21 cellular contexts compared by ENCODE assay signal in the genomic region with DNA sequence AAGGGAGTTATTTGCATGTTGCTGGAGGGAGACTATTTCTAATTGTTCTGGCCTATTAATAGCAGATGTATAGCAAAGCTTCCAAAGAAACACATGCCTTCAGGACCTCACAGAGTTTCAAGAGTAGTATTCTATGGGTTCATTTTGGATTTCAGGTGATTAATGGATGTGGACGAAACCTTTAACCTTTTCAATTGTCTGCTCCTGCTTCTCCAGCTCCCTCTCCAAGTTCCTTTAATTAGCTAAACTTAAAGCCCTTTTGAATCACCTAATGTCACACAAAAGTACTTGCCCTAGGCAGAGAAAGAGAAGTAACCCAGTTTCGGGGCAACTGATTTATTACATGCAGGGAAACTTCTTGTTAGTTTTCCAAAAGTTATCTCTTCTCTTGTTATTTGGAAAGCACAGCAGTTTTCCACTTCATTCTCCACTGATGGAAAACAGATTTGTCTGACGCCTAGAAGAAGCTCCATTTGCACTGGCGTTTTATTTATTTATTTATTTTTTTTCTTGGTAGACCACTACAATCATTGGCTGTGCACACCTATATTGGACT.
"Had no signal": no experiment of that assay in that cellular context is flagged by ENCODE, and none has a peak within 500 bp of the region (broad histone marks: within the 10 kb centered on the region; RNA-seq: fewer than 3 reads in every experiment).

No MANE protein-coding gene starts in this region.

- H3K27me3 Mint-ChIP-seq: activated CD4-positive, alpha-beta T cell treated with anti-CD3 and anti-CD28 coated beads, Interleukin-2, amount 10 ng/mL, durations not matched to agents 7 days and 5 days had no signal

- H3K4me1 ChIP-seq: ascending aorta, thyroid gland had no signal

- H3K27me3 ChIP-seq: ascending aorta, foreskin keratinocyte, thyroid gland had no signal

- FAIRE-seq: kidney, urothelium cell line had no signal

- H3K36me3 ChIP-seq: ascending aorta, left ventricle myocardium inferior, thyroid gland had no signal

- H3K36me3 Mint-ChIP-seq: memory B cell; naive thymus-derived CD8-positive, alpha-beta T cell had no signal

- H3K27ac Mint-ChIP-seq: activated CD4-positive, alpha-beta T cell treated with anti-CD3 and anti-CD28 coated beads, Interleukin-2, amount 10 ng/mL, durations not matched to agents 7 days and 5 days; activated naive CD4-positive, alpha-beta T cell treated with anti-CD3 and anti-CD28 coated beads for 36 hours; activated T-helper 2 cell treated with anti-CD3 and anti-CD28 coated beads, Interferon-gamma antibody, Interleukin-2, Interleukin-4, amounts not matched to agents 10 μg/mL and 5 μg/mL and 100 μg/mL, durations not matched to agents 14 hours and 24 hours and 36 hours; memory B cell; naive thymus-derived CD8-positive, alpha-beta T cell; stimulated activated memory B cell treated with anti-CD40 and anti-IgM and Interleukin-4, amounts not matched to agents 10 μg/mL and 1 μg/mL and 100 μg/mL, for 72 hours had no signal

- H3K9me3 ChIP-seq: ascending aorta, left ventricle myocardium inferior, mucosa of descending colon, thyroid gland had no signal

- H3K27ac ChIP-seq: ascending aorta, foreskin keratinocyte, left ventricle myocardium inferior, thyroid gland had no signal

- DNase-seq: activated CD4-positive, alpha-beta T cell treated with anti-CD3 and anti-CD28 coated beads, Interleukin-2, amount 10 ng/mL, durations not matched to agents 7 days and 5 days; activated naive CD4-positive, alpha-beta T cell treated with anti-CD3 and anti-CD28 coated beads for 36 hours; activated T-cell treated with anti-CD3 and anti-CD28 coated beads for 4 hours; foreskin keratinocyte; glutamatergic neuron; hypothalamus; kidney; left ventricle myocardium inferior; mucosa of descending colon; naive thymus-derived CD8-positive, alpha-beta T cell; nucleus accumbens; posterior cingulate gyrus; retina; stimulated activated CD4-positive, alpha-beta T cell treated with anti-CD3 and anti-CD28 coated beads, Interleukin-2, amount 100 ng/mL, for 48 hours; T-helper 9 cell; thyroid gland had no signal

- H3K4me3 Mint-ChIP-seq: activated CD4-positive, alpha-beta T cell treated with anti-CD3 and anti-CD28 coated beads, Interleukin-2, amount 10 ng/mL, durations not matched to agents 7 days and 5 days; activated naive CD4-positive, alpha-beta T cell treated with anti-CD3 and anti-CD28 coated beads for 36 hours; memory B cell; naive thymus-derived CD8-positive, alpha-beta T cell; stimulated activated memory B cell treated with anti-CD40 and anti-IgM and Interleukin-4, amounts not matched to agents 10 μg/mL and 1 μg/mL and 100 μg/mL, for 72 hours had no signal

- H3K4me1 Mint-ChIP-seq: activated CD4-positive, alpha-beta T cell treated with anti-CD3 and anti-CD28 coated beads, Interleukin-2, amount 10 ng/mL, durations not matched to agents 7 days and 5 days had no signal

- H3K4me3 ChIP-seq: ascending aorta, left ventricle myocardium inferior, mucosa of descending colon, thyroid gland had no signal

- H3K9me3 Mint-ChIP-seq: activated naive CD4-positive, alpha-beta T cell treated with anti-CD3 and anti-CD28 coated beads for 36 hours; memory B cell; naive thymus-derived CD8-positive, alpha-beta T cell; stimulated activated memory B cell treated with anti-CD40 and anti-IgM and Interleukin-4, amounts not matched to agents 10 μg/mL and 1 μg/mL and 100 μg/mL, for 72 hours had no signal
